ENCODE assay signal across 8 cellular contexts in genomic region chr17:75848523-75849303, GRCh38. TPM values are rescaled to one million over a fixed set of nuclear protein-coding genes. Genes with fewer than 3 reads are reported as not detected.
DNase-seq lines count a peak whose midpoint lies in the region; ATAC-seq and TF ChIP-seq lines count a peak whose summit lies in the region.

No MANE protein-coding gene starts in this region.

- H3K4me3 Mint-ChIP-seq in HFFc6, result no peak overlapping the region

- H3K27ac Mint-ChIP-seq in HFFc6, result no peak overlapping the region

- H3K4me1 Mint-ChIP-seq in HFFc6 (ENCODE audit: low read depth), result peaks cover 5% of the 10 kb centered on the region

- intact Hi-C loops in head of caudate nucleus (cut with DNase I), result no loop called here

- H3K36me3 Mint-ChIP-seq in HFFc6 (ENCODE audit: low read depth), result peaks cover 8% of the 10 kb centered on the region

- no peaks in the 10 kb centered on the region for H3K27me3 Mint-ChIP-seq in HFFc6 (ENCODE audit: insufficient read depth)

- TF ChIP-seq CTCF in AG10803 (conservative IDR thresholded peaks at IDR 0.05; ENCODE audit: low read length) (peak; percentile 61), HFFc6 (IDR thresholded peaks at IDR 0.05) (peak; percentile 81)

- no peaks in the 10 kb centered on the region for H3K9me3 Mint-ChIP-seq in HFFc6

- DNase-seq in AG10803 (ENCODE audit: low read depth) (no peak), HFFc6 (peak; percentile 9), RKO (ENCODE audit: low spot score) (peak; percentile 31), head of caudate nucleus (peak; percentile 51 to 87 (median 76)), renal cortical epithelial cell (ENCODE audit: low read depth) (peak; percentile 40)
- peak; percentile 68 for DNase-seq in activated effector memory CD4-positive, alpha-beta T cell treated with Interleukin-2 at 50 U/mL for 16 hours

- ATAC-seq in GM18502 (IDR thresholded peaks at IDR 0.05; ENCODE audit: poor library complexity, unreplicated experiment) (no peak), GM18498 (IDR thresholded peaks at IDR 0.05; ENCODE audit: unreplicated experiment) (no peak)

- H3K4me3 ChIP-seq in AG10803 (ENCODE audit: low read length), result no peak overlapping the region

RNA-seq across cellular contexts. Expression of gene UNC13D, which starts 4.5 kb away (rescaled TPM):
- total RNA-seq in HFFc6 (2021; fragmentation: NEBNext Ultra II Directional; extraction: Animal tissue kit (Norgen Biotek cat#: 25700)), result under 1 TPM; 0.17 to 0.78 (median 0.24) TPM
- 0.70 and 0.87 TPM in 2 replicates for total RNA-seq in renal cortical epithelial cell

RNA-seq across cellular contexts. Expression of gene WBP2, which starts 6.4 kb away (rescaled TPM):
- 10 to 100 TPM; 51.4 to 65.5 (median 59.3) TPM for total RNA-seq in HFFc6 (2021; fragmentation: NEBNext Ultra II Directional; extraction: Animal tissue kit (Norgen Biotek cat#: 25700))
- 21.2 and 37.5 TPM in 2 replicates for total RNA-seq in renal cortical epithelial cell

RNA-seq across cellular contexts. Expression of gene TRIM47, which starts 29.7 kb away (rescaled TPM):
- total RNA-seq in HFFc6 (2021; fragmentation: NEBNext Ultra II Directional; extraction: Animal tissue kit (Norgen Biotek cat#: 25700)), result 1 to 10 TPM; 1.0 to 2.3 (median 1.5) TPM
- 36.9 and 39.9 TPM in 2 replicates for total RNA-seq in renal cortical epithelial cell

RNA-seq across cellular contexts. Expression of gene TRIM65, which starts 48.0 kb away (rescaled TPM):
- total RNA-seq in HFFc6 (2021; fragmentation: NEBNext Ultra II Directional; extraction: Animal tissue kit (Norgen Biotek cat#: 25700)), result 10 to 100 TPM; 10.3 to 12.6 (median 11.0) TPM
- 14.7 and 16.5 TPM in 2 replicates for total RNA-seq in renal cortical epithelial cell

RNA-seq across cellular contexts. Expression of gene MRPL38, which starts 56.0 kb away (rescaled TPM):
- total RNA-seq in HFFc6 (2021; fragmentation: NEBNext Ultra II Directional; extraction: Animal tissue kit (Norgen Biotek cat#: 25700)), result 10 to 100 TPM; 64.9 to 89.8 (median 70.3) TPM
- total RNA-seq in renal cortical epithelial cell, result 32.1 and 33.9 TPM in 2 replicates

Comparison
In these comparisons a context has a peak if more than half of its experiments do, and no peak if none do; other contexts are left out.
1. RNA of gene TRIM47, which starts 29.7 kb away (total RNA-seq): 36.9 to 39.9 TPM in renal cortical epithelial cell; 1.0 to 2.3 TPM in HFFc6; every median in the first group is over 10 times any median in the second.